In genomic region chr14:74541225-74541624, GRCh38 we compare ENCODE assay signal across 19 cellular contexts. TPM values are rescaled to one million over a fixed set of nuclear protein-coding genes. Genes with fewer than 3 reads are reported as not detected.
A peak's percentile ranks its signal among the peaks of the same experiment; 100 is the strongest.
DNase-seq lines count a peak whose midpoint lies in the region; ATAC-seq, FAIRE-seq and TF ChIP-seq lines count a peak whose summit lies in the region.
"Had no signal": no experiment of that assay in that cellular context is flagged by ENCODE, and none has a peak within 500 bp of the region (broad histone marks: within the 10 kb centered on the region; RNA-seq: fewer than 3 reads in every experiment).

No MANE protein-coding gene starts in this region.

- peak; percentile 14 for DNase-seq in NCI-H2029 (lab: John Stamatoyannopoulos, UW)
- no peak for DNase-seq in NCI-H2029 treated with DMSO at 0.1 percent for 48 hours (lab: John Stamatoyannopoulos, UW)
- no peak for DNase-seq in K562 (ENCODE audit: extremely low read depth in 1 of 4, low spot score in 3 of 4)
- DNase-seq in posterior vena cava (ENCODE audit: low spot score) = peak; percentile 9
- no peak for DNase-seq in NK-92 treated with Interleukin-12 subunit alpha and Interleukin-12 subunit beta, amount 100 ng/mL, for 24 hours (lab: John Stamatoyannopoulos, UW)
- DNase-seq in dedifferentiated amniotic fluid mesenchymal stem cell (ENCODE audit: extremely low spot score) = no peak
- DNase-seq: AML-193; BE2C; CD4-positive, alpha-beta T cell; CD8-positive, alpha-beta memory T cell; DND-41; GOT3; HFFc6 had no signal

- H3K4me2 ChIP-seq in K562 (ENCODE audit: insufficient read depth, low read length) = no peak overlapping the region
- H3K4me2 ChIP-seq: BLaER1 treated with 17β-estradiol and CSF1 and Interleukin-3, amounts not matched to agents 10 nM and 100 nM had no signal

- TF ChIP-seq CTCF in K562 (IDR thresholded peaks at IDR 0.05 in 2 of 3, conservative IDR thresholded peaks at IDR 0.05 in 1 of 3; ENCODE audit: insufficient read depth in 2 of 3, low read depth in 1 of 3, low read length in 3 of 3) = no peak

- TF ChIP-seq EP300 in K562 (IDR thresholded peaks at IDR 0.05; ENCODE audit: low read length) = no peak

- no peak overlapping the region for H2AFZ ChIP-seq in K562 (ENCODE audit: low read depth, low read length)

- H3K27ac ChIP-seq in K562 (ENCODE audit: extremely low read depth, low read depth, low read length) = no peak overlapping the region
- H3K27ac ChIP-seq: 22Rv1; BLaER1 treated with 17β-estradiol and CSF1 and Interleukin-3, amounts not matched to agents 10 nM and 100 nM had no signal

- H3K79me2 ChIP-seq in K562 (ENCODE audit: control insufficient read depth, insufficient read depth, low read length) = no peaks in the 10 kb centered on the region

- CTCF ChIA-PET in K562 (lab: Yijun Ruan, JAX; ENCODE audit: low intra/inter-chr PET ratio) = no interaction called here

- 2% methylated on average over 3 of the region's 3 CpGs for WGBS in K562 (ENCODE audit: insufficient coverage, low coverage, missing lambda C conversion rate)

- no peaks in the 10 kb centered on the region for H4K20me1 ChIP-seq in K562 (replicated peaks; ENCODE audit: control insufficient read depth, insufficient read depth, low read length)
- H4K20me1 ChIP-seq: BLaER1 treated with 17β-estradiol and CSF1 and Interleukin-3, amounts not matched to agents 10 nM and 100 nM had no signal

- no peak for TF ChIP-seq RAD21 in K562 (CRISPR knock-in tag; conservative IDR thresholded peaks at IDR 0.05 in 1 of 2, IDR thresholded peaks at IDR 0.05 in 1 of 2)

- H3K36me3 ChIP-seq in K562 (ENCODE audit: control insufficient read depth, insufficient read depth, low read length) = no peaks in the 10 kb centered on the region
- H3K36me3 ChIP-seq: BE2C; BLaER1 treated with 17β-estradiol and CSF1 and Interleukin-3, amounts not matched to agents 10 nM and 100 nM; HAP-1 had no signal

- no peak overlapping the region for H3K9ac ChIP-seq in K562 (ENCODE audit: insufficient read depth in 1 of 2, low read depth in 2 of 2, low read length in 2 of 2)
- H3K9ac ChIP-seq: BLaER1 treated with 17β-estradiol and CSF1 and Interleukin-3, amounts not matched to agents 10 nM and 100 nM had no signal

- H3K9me3 ChIP-seq in K562 (replicated peaks; ENCODE audit: control insufficient read depth, insufficient read depth, low read depth, low read length) = no peaks in the 10 kb centered on the region
- H3K9me3 ChIP-seq: BE2C; BLaER1 treated with 17β-estradiol and CSF1 and Interleukin-3, amounts not matched to agents 10 nM and 100 nM; HAP-1 had no signal

- no peak for ATAC-seq in K562
- no peak for ATAC-seq in HG02623 (IDR thresholded peaks at IDR 0.05; ENCODE audit: unreplicated experiment)

- POLR2A ChIA-PET in K562 (lab: Yijun Ruan, JAX) = no interaction called here

- intact Hi-C loops in K562 (cut with micrococcal nuclease) = no loop called here
- intact Hi-C loops in posterior vena cava (cut with DNase I) = no loop called here

- in situ Hi-C loops in K562 (cut with MboI) = no loop called here

- H3K27me3 ChIP-seq in K562 (ENCODE audit: control insufficient read depth in 2 of 2, insufficient read depth in 2 of 2, low read length in 2 of 2) = peaks cover 7 to 25% of the 10 kb centered on the region in 2 experiments
- H3K27me3 ChIP-seq: BE2C; BLaER1 treated with 17β-estradiol and CSF1 and Interleukin-3, amounts not matched to agents 10 nM and 100 nM had no signal

- no peaks in the 10 kb centered on the region for H3K4me1 ChIP-seq in K562 (replicated peaks in 1 of 2; ENCODE audit: control insufficient read depth in 2 of 2, insufficient read depth in 2 of 2, low read length in 2 of 2)
- H3K4me1 ChIP-seq: BE2C, HAP-1 had no signal

- TF ChIP-seq POLR2A in K562 (conservative IDR thresholded peaks at IDR 0.05) = no peak

- H3K4me3 ChIP-seq in K562 = no peak overlapping the region
- H3K4me3 ChIP-seq: BLaER1 treated with 17β-estradiol and CSF1 and Interleukin-3, amounts not matched to agents 10 nM and 100 nM; HAP-1 had no signal

- no TSS peak for BruUV-seq in K562 (replicated peaks; lab: Mats Ljungman, UMichigan)

- no peak for FAIRE-seq in K562 (lab: Jason Lieb, UNC)
- FAIRE-seq: GM12892, H54 had no signal

- H3K9me1 ChIP-seq in K562 (ENCODE audit: control insufficient read depth, insufficient read depth, low read length) = no peaks in the 10 kb centered on the region

TF ChIP-seq in K562, 482 proteins besides CTCF, POLR2A, EP300 and RAD21:
- TF ChIP-seq RBM25 (IDR thresholded peaks at IDR 0.05; ENCODE audit: low read depth, low read length, severe bottlenecking) (peak; percentile 52), NR0B1 (IDR thresholded peaks at IDR 0.05; ENCODE audit: partially characterized antibody) (no peak)

RNA-seq across cellular contexts. Expression of gene ISCA2, which starts 47.7 kb away (rescaled TPM):
- 3.4 and 8.0 TPM in 2 replicates for total RNA-seq in K562 (2011; cell fraction: chromatin; rRNA removed; ENCODE audit: low replicate concordance)
- total RNA-seq in K562 (2011; cell fraction: nucleolus; rRNA removed) = 2.5 TPM in 2 replicates
- 4.9 and 8.5 TPM in 2 replicates for total RNA-seq in K562 (2011; cell fraction: nucleoplasm; rRNA removed)
- total RNA-seq in K562 (2014; rRNA removed) (18.1 and 19.2 TPM in 2 replicates), K562 (2014; rRNA removed; fragmentation: Illumina TruSeq; extraction: Trizol) (13.8 and 17.8 TPM in 2 replicates), K562 (2015; rRNA removed; fragmentation: Illumina TruSeq; extraction: Trizol) (12.8 and 13.6 TPM in 2 replicates), K562 (2021) (20.3 and 21.1 TPM in 2 replicates), posterior vena cava (10 to 100 TPM in 1 of 2 donors, 1 to 10 TPM in 1; 9.3 to 12.9 TPM)
- polyA plus RNA-seq in K562 (2011; rRNA removed) (27.0 and 36.7 TPM in 2 replicates), K562 (2014; fragmentation: Illumina TruSeq; extraction: Trizol) (20.9 and 22.1 TPM in 2 replicates), K562 (2014; fragmentation: Nextera tagmentation; extraction: Ambion mirVana) (1 to 10 TPM; 5.0 to 9.9 TPM), K562 (2014; rRNA removed) (30.7 and 31.7 TPM in 2 replicates)
- polyA plus RNA-seq in K562 (2011; cell fraction: cytosol; rRNA removed) = 17.8 and 37.5 TPM in 2 replicates
- polyA plus RNA-seq in K562 (2011; cell fraction: nucleus; rRNA removed) = 7.2 and 11.2 TPM in 2 replicates
- polyA plus RNA-seq in K562 (2012) = 15.7 and 20.4 TPM in 2 replicates
- 7.5 and 8.3 TPM in 2 replicates for polyA minus RNA-seq in K562 (2011; rRNA and poly(A)+ RNA removed)
- polyA minus RNA-seq in K562 (2011; cell fraction: cytosol; rRNA and poly(A)+ RNA removed) = 1.5 and 4.9 TPM in 2 replicates
- polyA minus RNA-seq in K562 (2011; cell fraction: nucleus; rRNA and poly(A)+ RNA removed) = 3.4 and 6.9 TPM in 2 replicates

RNA-seq across cellular contexts. Expression of gene NPC2, which starts 48.1 kb away (rescaled TPM):
- total RNA-seq in K562 (2011; cell fraction: chromatin; rRNA removed; ENCODE audit: low replicate concordance) = 12.4 and 26.6 TPM in 2 replicates
- total RNA-seq in K562 (2011; cell fraction: nucleolus; rRNA removed) = 26.7 and 37.7 TPM in 2 replicates
- total RNA-seq in K562 (2011; cell fraction: nucleoplasm; rRNA removed) = 28.3 and 30.4 TPM in 2 replicates
- total RNA-seq in K562 (2014; rRNA removed) (29.1 and 32.6 TPM in 2 replicates), K562 (2014; rRNA removed; fragmentation: Illumina TruSeq; extraction: Trizol) (15.6 and 17.9 TPM in 2 replicates), K562 (2015; rRNA removed; fragmentation: Illumina TruSeq; extraction: Trizol) (66.4 and 74.1 TPM in 2 replicates), K562 (2021) (18.6 and 19.5 TPM in 2 replicates), posterior vena cava (100 to 1,000 TPM; 147 to 224 TPM)
- polyA plus RNA-seq in K562 (2011; rRNA removed) (16.6 and 30.6 TPM in 2 replicates), K562 (2014; fragmentation: Illumina TruSeq; extraction: Trizol) (30.8 and 35.9 TPM in 2 replicates), K562 (2014; fragmentation: Nextera tagmentation; extraction: Ambion mirVana) (10 to 100 TPM; 40.7 to 62.5 TPM), K562 (2014; rRNA removed) (33.2 and 34.5 TPM in 2 replicates)
- polyA plus RNA-seq in K562 (2011; cell fraction: cytosol; rRNA removed) = 50.1 and 53.2 TPM in 2 replicates
- 17.6 and 25.7 TPM in 2 replicates for polyA plus RNA-seq in K562 (2011; cell fraction: nucleus; rRNA removed)
- 97.1 and 166 TPM in 2 replicates for polyA plus RNA-seq in K562 (2012)
- polyA minus RNA-seq in K562 (2011; rRNA and poly(A)+ RNA removed) = 12.8 and 15.5 TPM in 2 replicates
- polyA minus RNA-seq in K562 (2011; cell fraction: cytosol; rRNA and poly(A)+ RNA removed) = 17.5 and 18.4 TPM in 2 replicates
- 2.6 and 8.2 TPM in 2 replicates for polyA minus RNA-seq in K562 (2011; cell fraction: nucleus; rRNA and poly(A)+ RNA removed)

Comparison
In these comparisons a context has a peak if more than half of its experiments do, and no peak if none do; other contexts are left out.
1. DNase-seq: peak in NCI-H2029 (single experiment) and posterior vena cava (single experiment); none in NCI-H2029 treated with DMSO at 0.1 percent for 48 hours (single experiment), K562 (0 of 4), NK-92 treated with Interleukin-12 subunit alpha and Interleukin-12 subunit beta, amount 100 ng/mL, for 24 hours (single experiment) and dedifferentiated amniotic fluid mesenchymal stem cell (single experiment).